ENCODE assay signal across 12 cellular contexts in genomic region chr21:17682924-17683323, GRCh38.
DNase-seq lines count a peak whose midpoint lies in the region; ATAC-seq and TF ChIP-seq lines count a peak whose summit lies in the region.
"Had no signal": no experiment of that assay in that cellular context is flagged by ENCODE, and none has a peak within 500 bp of the region (broad histone marks: within the 10 kb centered on the region; RNA-seq: fewer than 3 reads in every experiment).

No MANE protein-coding gene starts in this region.

- H3K4me1 ChIP-seq in Caco-2: no peaks in the 10 kb centered on the region

- no peak overlapping the region for H3K4me3 ChIP-seq in Caco-2 (ENCODE audit: low read depth, low read length)
- H3K4me3 ChIP-seq: GM23338, K562 had no signal

- no peaks in the 10 kb centered on the region for H3K27me3 Mint-ChIP-seq in activated CD8-positive, alpha-beta T cell treated with anti-CD3 and anti-CD28 coated beads for 36 hours
- H3K27me3 Mint-ChIP-seq in activated CD8-positive, alpha-beta T cell treated with anti-CD3 and anti-CD28 coated beads, Interleukin-2, amount 10 ng/mL, durations not matched to agents 7 days and 5 days (ENCODE audit: low read depth): no peaks in the 10 kb centered on the region
- H3K27me3 Mint-ChIP-seq in stimulated activated naive CD8-positive, alpha-beta T cell treated with anti-CD3 and anti-CD28 coated beads, Interleukin-15, amount 100 ng/mL, for 72 hours: no peaks in the 10 kb centered on the region
- H3K27me3 Mint-ChIP-seq in stimulated activated memory B cell treated with anti-CD40 and anti-IgM and Interleukin-4, amounts not matched to agents 10 μg/mL and 1 μg/mL and 100 μg/mL, for 72 hours: no peaks in the 10 kb centered on the region
- H3K27me3 Mint-ChIP-seq in Caco-2 (ENCODE audit: insufficient read depth, unreplicated experiment): no peaks in the 10 kb centered on the region
- H3K27me3 Mint-ChIP-seq: CD4-positive, alpha-beta memory T cell had no signal

- no peak for DNase-seq in activated CD8-positive, alpha-beta T cell treated with anti-CD3 and anti-CD28 coated beads for 36 hours
- no peak for DNase-seq in activated CD8-positive, alpha-beta T cell treated with anti-CD3 and anti-CD28 coated beads, Interleukin-2, amount 10 ng/mL, durations not matched to agents 7 days and 5 days
- no peak for DNase-seq in stimulated activated naive CD8-positive, alpha-beta T cell treated with anti-CD3 and anti-CD28 coated beads, Interleukin-15, Interleukin-2, amounts not matched to agents 100 U/mL and 50 U/mL, for 24 hours
- DNase-seq in stimulated activated naive CD8-positive, alpha-beta T cell treated with anti-CD3 and anti-CD28 coated beads, Interleukin-15, amount 100 ng/mL, for 72 hours: no peak
- DNase-seq in Caco-2: no peak
- DNase-seq: AML-193; Calu3; CD4-positive, alpha-beta memory T cell; HCEC 1CT had no signal

- H3K9me3 Mint-ChIP-seq in activated CD8-positive, alpha-beta T cell treated with anti-CD3 and anti-CD28 coated beads for 36 hours: peaks cover 3% of the 10 kb centered on the region
- peaks cover 5% of the 10 kb centered on the region for H3K9me3 Mint-ChIP-seq in activated CD8-positive, alpha-beta T cell treated with anti-CD3 and anti-CD28 coated beads, Interleukin-2, amount 10 ng/mL, durations not matched to agents 7 days and 5 days (ENCODE audit: insufficient read depth)
- peaks cover 8 to 31% of the 10 kb centered on the region in 2 donors for H3K9me3 Mint-ChIP-seq in stimulated activated naive CD8-positive, alpha-beta T cell treated with anti-CD3 and anti-CD28 coated beads, Interleukin-15, amount 100 ng/mL, for 72 hours
- H3K9me3 Mint-ChIP-seq in stimulated activated memory B cell treated with anti-CD40 and anti-IgM and Interleukin-4, amounts not matched to agents 10 μg/mL and 1 μg/mL and 100 μg/mL, for 72 hours: peaks cover 4% of the 10 kb centered on the region
- peaks cover 37% of the 10 kb centered on the region for H3K9me3 Mint-ChIP-seq in Caco-2 (ENCODE audit: unreplicated experiment)

- no peak overlapping the region for H3K27ac Mint-ChIP-seq in activated CD8-positive, alpha-beta T cell treated with anti-CD3 and anti-CD28 coated beads for 36 hours
- H3K27ac Mint-ChIP-seq in activated CD8-positive, alpha-beta T cell treated with anti-CD3 and anti-CD28 coated beads, Interleukin-2, amount 10 ng/mL, durations not matched to agents 7 days and 5 days: no peak overlapping the region
- no peak overlapping the region for H3K27ac Mint-ChIP-seq in stimulated activated naive CD8-positive, alpha-beta T cell treated with anti-CD3 and anti-CD28 coated beads, Interleukin-15, amount 100 ng/mL, for 72 hours
- H3K27ac Mint-ChIP-seq in stimulated activated memory B cell treated with anti-CD40 and anti-IgM and Interleukin-4, amounts not matched to agents 10 μg/mL and 1 μg/mL and 100 μg/mL, for 72 hours: no peak overlapping the region
- no peak overlapping the region for H3K27ac Mint-ChIP-seq in Caco-2 (ENCODE audit: unreplicated experiment)
- H3K27ac Mint-ChIP-seq: GM23338 had no signal

- CTCF ChIA-PET in activated CD8-positive, alpha-beta T cell treated with anti-CD3 and anti-CD28 coated beads for 36 hours (lab: Charles Lee): interaction anchor here (0.9 to 3.8 kb wide), 2 partner anchors 240 to 242 kb away, joined by 3 to 21 read pairs; no protein-coding TSS in a partner anchor
- CTCF ChIA-PET in activated CD8-positive, alpha-beta T cell treated with anti-CD3 and anti-CD28 coated beads, Interleukin-2, amount 10 ng/mL, durations not matched to agents 7 days and 5 days (lab: Charles Lee): interaction anchor here (1.0 kb wide), 1 partner anchor 248 kb away, joined by 5 read pairs; no protein-coding TSS in a partner anchor
- CTCF ChIA-PET in Caco-2 (lab: Charles Lee): interaction anchor here (1.4 kb wide), 1 partner anchor 242 kb away, joined by 5 read pairs; no protein-coding TSS in a partner anchor

- H3K4me1 Mint-ChIP-seq in activated CD8-positive, alpha-beta T cell treated with anti-CD3 and anti-CD28 coated beads for 36 hours (ENCODE audit: low read depth): peaks cover 26% of the 10 kb centered on the region
- peaks cover 19% of the 10 kb centered on the region for H3K4me1 Mint-ChIP-seq in activated CD8-positive, alpha-beta T cell treated with anti-CD3 and anti-CD28 coated beads, Interleukin-2, amount 10 ng/mL, durations not matched to agents 7 days and 5 days (ENCODE audit: low read depth)
- peaks cover 34% of the 10 kb centered on the region for H3K4me1 Mint-ChIP-seq in stimulated activated naive CD8-positive, alpha-beta T cell treated with anti-CD3 and anti-CD28 coated beads, Interleukin-15, amount 100 ng/mL, for 72 hours
- H3K4me1 Mint-ChIP-seq in stimulated activated memory B cell treated with anti-CD40 and anti-IgM and Interleukin-4, amounts not matched to agents 10 μg/mL and 1 μg/mL and 100 μg/mL, for 72 hours: no peaks in the 10 kb centered on the region
- H3K4me1 Mint-ChIP-seq in Caco-2 (ENCODE audit: low read depth, unreplicated experiment): no peaks in the 10 kb centered on the region
- H3K4me1 Mint-ChIP-seq: GM23338 had no signal

- no peaks in the 10 kb centered on the region for H3K9me3 ChIP-seq in Caco-2

- H3K36me3 ChIP-seq in Caco-2 (ENCODE audit: control insufficient read depth, insufficient read depth, low read length): no peaks in the 10 kb centered on the region

- H3K27me3 ChIP-seq in Caco-2 (replicated peaks; ENCODE audit: control insufficient read depth, insufficient read depth, low read length): no peaks in the 10 kb centered on the region

- no TSS peak for BruUV-seq in Caco-2 (replicated peaks; lab: Mats Ljungman, UMichigan)

- intact Hi-C loops in activated CD8-positive, alpha-beta T cell treated with anti-CD3 and anti-CD28 coated beads for 36 hours (cut with micrococcal nuclease): loop anchor here (5.0 kb wide), 1 partner anchor 99 kb away; no protein-coding TSS in a partner anchor
- intact Hi-C loops in Caco-2 (cut with micrococcal nuclease; ENCODE audit: unreplicated experiment): no loop called here

- peak; percentile 72 for ATAC-seq in activated CD8-positive, alpha-beta T cell treated with anti-CD3 and anti-CD28 coated beads for 36 hours
- no peak for ATAC-seq in activated CD8-positive, alpha-beta T cell treated with anti-CD3 and anti-CD28 coated beads, Interleukin-2, amount 10 ng/mL, durations not matched to agents 7 days and 5 days
- peak; percentile 87 for ATAC-seq in stimulated activated naive CD8-positive, alpha-beta T cell treated with anti-CD3 and anti-CD28 coated beads, Interleukin-15, Interleukin-2, amounts not matched to agents 100 U/mL and 50 U/mL, for 24 hours
- ATAC-seq in stimulated activated naive CD8-positive, alpha-beta T cell treated with anti-CD3 and anti-CD28 coated beads, Interleukin-15, amount 100 ng/mL, for 72 hours: no peak
- ATAC-seq in stimulated activated memory B cell treated with anti-CD40 and anti-IgM and Interleukin-4, amounts not matched to agents 10 μg/mL and 1 μg/mL and 100 μg/mL, for 72 hours: peak; percentile 20
- ATAC-seq: GM23338, K562 had no signal

- POLR2A ChIA-PET in activated CD8-positive, alpha-beta T cell treated with anti-CD3 and anti-CD28 coated beads for 36 hours (lab: Charles Lee): interaction anchor here (0.9 kb wide), 1 partner anchor 94 kb away, joined by 3 read pairs; no protein-coding TSS in a partner anchor
- POLR2A ChIA-PET in activated CD8-positive, alpha-beta T cell treated with anti-CD3 and anti-CD28 coated beads, Interleukin-2, amount 10 ng/mL, durations not matched to agents 7 days and 5 days (lab: Charles Lee): no interaction called here
- POLR2A ChIA-PET in Caco-2 (lab: Charles Lee): no interaction called here

- no peak for TF ChIP-seq CTCF in activated CD8-positive, alpha-beta T cell treated with anti-CD3 and anti-CD28 coated beads for 36 hours (IDR thresholded peaks at IDR 0.05)
- no peak for TF ChIP-seq CTCF in Caco-2 (IDR thresholded peaks at IDR 0.05; ENCODE audit: insufficient read depth in 1 of 2, low read depth in 1 of 2, low read length in 1 of 2, severe bottlenecking in 1 of 2, unreplicated experiment in 1 of 2)

- no peak overlapping the region for H3K4me3 Mint-ChIP-seq in activated CD8-positive, alpha-beta T cell treated with anti-CD3 and anti-CD28 coated beads for 36 hours
- H3K4me3 Mint-ChIP-seq in activated CD8-positive, alpha-beta T cell treated with anti-CD3 and anti-CD28 coated beads, Interleukin-2, amount 10 ng/mL, durations not matched to agents 7 days and 5 days: no peak overlapping the region
- H3K4me3 Mint-ChIP-seq in stimulated activated naive CD8-positive, alpha-beta T cell treated with anti-CD3 and anti-CD28 coated beads, Interleukin-15, amount 100 ng/mL, for 72 hours: no peak overlapping the region
- no peak overlapping the region for H3K4me3 Mint-ChIP-seq in stimulated activated memory B cell treated with anti-CD40 and anti-IgM and Interleukin-4, amounts not matched to agents 10 μg/mL and 1 μg/mL and 100 μg/mL, for 72 hours
- no peak overlapping the region for H3K4me3 Mint-ChIP-seq in Caco-2 (ENCODE audit: unreplicated experiment)
- H3K4me3 Mint-ChIP-seq: CD4-positive, alpha-beta memory T cell; GM23338 had no signal

- peaks cover 2% of the 10 kb centered on the region for H3K36me3 Mint-ChIP-seq in activated CD8-positive, alpha-beta T cell treated with anti-CD3 and anti-CD28 coated beads for 36 hours (ENCODE audit: low read depth)
- H3K36me3 Mint-ChIP-seq in activated CD8-positive, alpha-beta T cell treated with anti-CD3 and anti-CD28 coated beads, Interleukin-2, amount 10 ng/mL, durations not matched to agents 7 days and 5 days (ENCODE audit: low read depth): peaks cover 11% of the 10 kb centered on the region
- no peaks in the 10 kb centered on the region for H3K36me3 Mint-ChIP-seq in stimulated activated memory B cell treated with anti-CD40 and anti-IgM and Interleukin-4, amounts not matched to agents 10 μg/mL and 1 μg/mL and 100 μg/mL, for 72 hours
- H3K36me3 Mint-ChIP-seq in Caco-2 (ENCODE audit: insufficient read depth, unreplicated experiment): no peaks in the 10 kb centered on the region
- H3K36me3 Mint-ChIP-seq: CD4-positive, alpha-beta memory T cell had no signal

Comparison
In these comparisons a context has a peak if more than half of its experiments do, and no peak if none do; other contexts are left out.
1. ATAC-seq: peak in activated CD8-positive, alpha-beta T cell treated with anti-CD3 and anti-CD28 coated beads for 36 hours (single experiment), stimulated activated naive CD8-positive, alpha-beta T cell treated with anti-CD3 and anti-CD28 coated beads, Interleukin-15, Interleukin-2, amounts not matched to agents 100 U/mL and 50 U/mL, for 24 hours (single experiment) and stimulated activated memory B cell treated with anti-CD40 and anti-IgM and Interleukin-4, amounts not matched to agents 10 μg/mL and 1 μg/mL and 100 μg/mL, for 72 hours (single experiment); none in activated CD8-positive, alpha-beta T cell treated with anti-CD3 and anti-CD28 coated beads, Interleukin-2, amount 10 ng/mL, durations not matched to agents 7 days and 5 days (single experiment) and stimulated activated naive CD8-positive, alpha-beta T cell treated with anti-CD3 and anti-CD28 coated beads, Interleukin-15, amount 100 ng/mL, for 72 hours (single experiment).